8 cellular contexts compared by ENCODE assay signal in the genomic region with DNA sequence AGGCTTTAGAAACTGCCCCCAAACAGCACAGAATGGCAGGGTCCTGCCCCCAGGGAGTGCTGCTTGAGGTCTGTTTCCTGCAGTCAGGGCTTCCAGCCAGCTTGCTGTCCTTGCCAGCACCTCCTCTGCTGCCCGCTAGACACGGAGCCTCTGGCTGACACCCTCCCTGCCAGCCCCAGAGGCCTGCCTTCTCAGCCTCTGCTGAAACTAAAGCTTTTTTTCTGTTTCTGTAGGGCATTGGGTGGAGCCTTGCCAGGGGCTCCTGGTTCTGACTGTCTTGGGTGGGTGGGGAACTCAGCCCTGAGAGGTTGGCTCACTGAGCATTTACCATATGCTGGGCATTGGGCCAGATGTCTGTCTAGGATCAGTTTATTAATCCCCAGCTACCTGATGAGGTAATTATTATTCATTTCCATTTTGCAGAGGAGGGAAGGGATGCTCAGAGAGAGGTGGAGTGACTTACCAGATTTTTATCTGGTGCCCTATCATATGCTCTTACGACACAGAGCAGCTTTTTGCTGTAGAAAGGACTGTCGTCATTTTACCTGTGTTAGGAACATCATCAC. TPM values are rescaled to one million over a fixed set of nuclear protein-coding genes. Genes with fewer than 3 reads are reported as not detected.
DNase-seq lines count a peak whose midpoint lies in the region; ATAC-seq, FAIRE-seq and TF ChIP-seq lines count a peak whose summit lies in the region.

No MANE protein-coding gene starts in this region.

- H3K36me3 ChIP-seq in bronchial epithelial cell (ENCODE audit: control insufficient read depth, insufficient read depth, low read length) = no peaks in the 10 kb centered on the region
- no peaks in the 10 kb centered on the region for H3K36me3 ChIP-seq in vagina

- no peaks in the 10 kb centered on the region for H3K27me3 ChIP-seq in bronchial epithelial cell (ENCODE audit: control insufficient read depth, insufficient read depth, low read length)
- no peaks in the 10 kb centered on the region for H3K27me3 ChIP-seq in vagina

- no peak overlapping the region for H3K4me3 ChIP-seq in bronchial epithelial cell (ENCODE audit: low read depth, low read length)
- no peak overlapping the region for H3K4me3 ChIP-seq in vagina

- no peak for FAIRE-seq in bronchial epithelial cell (lab: Jason Lieb, UNC)

- H3K27ac ChIP-seq in RWPE1 (peak overlapping the region; percentile 75), vagina (no peak overlapping the region)

- TF ChIP-seq CTCF in RWPE1 (conservative IDR thresholded peaks at IDR 0.05; ENCODE audit: low read depth) (no peak), bronchial epithelial cell (IDR thresholded peaks at IDR 0.05; ENCODE audit: insufficient read depth, low read length, severe bottlenecking) (no peak), vagina (IDR thresholded peaks at IDR 0.05) (no peak)

- DNase-seq in NCI-H2227 (lab: John Stamatoyannopoulos, UW; ENCODE audit: unreplicated experiment) = peak; percentile 31
- no peak for DNase-seq in NCI-H2227 treated with DMSO at 0.1 percent for 48 hours (lab: John Stamatoyannopoulos, UW)
- peak; percentile 93 for DNase-seq in RWPE1 (ENCODE audit: low spot score)
- peak; percentile 99 for DNase-seq in bronchial epithelial cell (ENCODE audit: low read depth)
- peak; percentile 45 for DNase-seq in midbrain (lab: John Stamatoyannopoulos, UW)
- DNase-seq in vagina (ENCODE audit: extremely low spot score in 2 of 2) = no peak

- intact Hi-C loops in vagina (cut with DNase I) = no loop called here

- peaks cover 56% of the 10 kb centered on the region for H3K4me1 ChIP-seq in vagina

- CTCF ChIA-PET in RWPE1 (lab: Yijun Ruan, JAX) = interaction anchor here (0.6 kb wide), 2 partner anchors 21 to 60 kb away, joined by 3 to 4 read pairs; no protein-coding TSS in a partner anchor

- ATAC-seq in HG03097 (IDR thresholded peaks at IDR 0.05; ENCODE audit: low FRiP score, unreplicated experiment) (peak; percentile 40), GM21723 (IDR thresholded peaks at IDR 0.05; ENCODE audit: unreplicated experiment) (no peak)

- TF ChIP-seq POLR2A in vagina (IDR thresholded peaks at IDR 0.05) = no peak

- POLR2A ChIA-PET in RWPE1 (lab: Yijun Ruan, JAX; ENCODE audit: low non-redundant PET) = no interaction called here

- no peaks in the 10 kb centered on the region for H3K9me3 ChIP-seq in vagina

RNA-seq across cellular contexts. Expression of gene INPP4A, which starts 35.4 kb away (rescaled TPM):
- 18.2 and 23.8 TPM in 2 replicates for total RNA-seq in bronchial epithelial cell
- 38.1 TPM for total RNA-seq in vagina

Comparison
In these comparisons a context has a peak if more than half of its experiments do, and no peak if none do; other contexts are left out.
1. DNase-seq: peak in NCI-H2227 (single experiment), RWPE1 (single experiment), bronchial epithelial cell (single experiment) and midbrain (single experiment); none in NCI-H2227 treated with DMSO at 0.1 percent for 48 hours (single experiment) and vagina (0 of 2).